ENCODE assay signal across 1 cellular context in genomic region chr20:53915459-53916172, GRCh38.
TF ChIP-seq lines count a peak whose summit lies in the region.

No MANE protein-coding gene starts in this region.

TF ChIP-seq in IMR-90, 13 proteins besides CTCF, POLR2A, EP300 and RAD21 (continued from another document):
- peak; percentile 10; the same call in 1 of the 2 replicates for TF ChIP-seq CEBPB (IDR thresholded peaks at IDR 0.05; ENCODE audit: low read depth, low read length)
- peak; percentile 91 for TF ChIP-seq MAZ (IDR thresholded peaks at IDR 0.05; ENCODE audit: borderline replicate concordance, low read depth, low read length)
- TF ChIP-seq MAFK (IDR thresholded peaks at IDR 0.05; ENCODE audit: low read depth, low read length), result no peak
